20 cellular contexts compared by ENCODE assay signal in the genomic region with DNA sequence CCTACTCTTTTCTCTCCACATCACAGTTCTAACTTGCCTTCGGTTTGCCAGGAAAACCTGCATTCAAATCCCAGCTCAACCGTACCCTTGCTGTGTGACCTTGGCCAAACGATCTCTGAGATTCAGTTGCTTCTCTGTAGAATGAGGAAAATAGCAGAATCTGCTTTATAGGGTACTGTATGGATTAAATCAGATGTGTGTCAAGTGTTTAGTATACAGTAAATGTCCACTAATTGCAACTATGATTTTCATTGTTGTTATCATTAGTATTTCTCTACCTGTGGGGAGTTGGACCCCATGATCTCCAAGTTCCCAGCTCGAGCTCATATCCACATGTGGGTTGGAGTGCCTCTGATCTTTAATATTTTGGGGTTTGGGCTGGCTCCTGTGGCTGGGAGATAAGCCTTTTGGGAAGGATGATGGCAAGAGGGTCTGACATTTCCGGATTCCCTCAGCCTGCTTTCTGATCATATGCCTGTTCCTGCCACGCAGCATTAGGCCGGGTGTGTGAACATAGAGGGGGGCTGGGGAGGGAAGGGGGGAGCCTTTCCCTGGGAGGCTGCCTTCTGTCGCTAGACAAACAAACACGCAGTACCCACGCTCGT.
"Had no signal": no experiment of that assay in that cellular context is flagged by ENCODE, and none has a peak within 500 bp of the region (broad histone marks: within the 10 kb centered on the region; RNA-seq: fewer than 3 reads in every experiment).

No MANE protein-coding gene starts in this region.

- DNase-seq: effector memory CD8-positive, alpha-beta T cell; erythroblast; foreskin keratinocyte; heart left ventricle; hippocampal formation; kidney glomerular epithelial cell; mesendoderm; naive thymus-derived CD4-positive, alpha-beta T cell; nephron progenitor cell; spleen; stimulated activated CD4-positive, alpha-beta T cell treated with anti-CD3 and anti-CD28 coated beads, Interleukin-15, amount 100 ng/mL, for 24 hours; stimulated activated CD4-positive, alpha-beta T cell treated with anti-CD3 and anti-CD28 coated beads, Interleukin-1b, Interleukin-23, amount 100 ng/mL, for 48 hours; stimulated activated CD4-positive, alpha-beta T cell treated with anti-CD3 and anti-CD28 coated beads, Interleukin-4, amount 100 ng/mL, for 24 hours; upper lobe of right lung had no signal

- H3K27ac Mint-ChIP-seq: dendritic cell treated with granulocyte-macrophage colony-stimulating factor and Interleukin-4, amounts not matched to agents 40 ng/mL and 50 ng/mL, for 4 days; effector memory CD8-positive, alpha-beta T cell; naive thymus-derived CD4-positive, alpha-beta T cell; nephron progenitor cell; stimulated activated memory B cell treated with anti-CD40 and anti-IgM and Interleukin-4, amounts not matched to agents 10 μg/mL and 1 μg/mL and 100 μg/mL, for 72 hours; stimulated activated naive CD8-positive, alpha-beta T cell treated with anti-CD3 and anti-CD28 coated beads, Interleukin-15, Interleukin-2, amounts not matched to agents 100 ng/mL and 50 ng/mL, for 24 hours had no signal

- H3K9me3 ChIP-seq: tibial nerve, upper lobe of right lung, vagina had no signal

- H3K4me3 ChIP-seq: heart left ventricle, spleen, tibial nerve, upper lobe of right lung, vagina had no signal

- H3K27ac ChIP-seq: foreskin keratinocyte, heart left ventricle, spleen, tibial nerve, upper lobe of right lung, vagina had no signal

- H3K9me3 Mint-ChIP-seq: dendritic cell treated with granulocyte-macrophage colony-stimulating factor and Interleukin-4, amounts not matched to agents 40 ng/mL and 50 ng/mL, for 4 days; effector memory CD8-positive, alpha-beta T cell; nephron progenitor cell; stimulated activated naive CD8-positive, alpha-beta T cell treated with anti-CD3 and anti-CD28 coated beads, Interleukin-15, Interleukin-2, amounts not matched to agents 100 ng/mL and 50 ng/mL, for 24 hours had no signal

- H3K36me3 Mint-ChIP-seq: naive thymus-derived CD4-positive, alpha-beta T cell; stimulated activated memory B cell treated with anti-CD40 and anti-IgM and Interleukin-4, amounts not matched to agents 10 μg/mL and 1 μg/mL and 100 μg/mL, for 72 hours had no signal

- H3K4me1 ChIP-seq: foreskin keratinocyte, heart left ventricle, spleen, tibial nerve, upper lobe of right lung, vagina had no signal

- H3K36me3 ChIP-seq: heart left ventricle, spleen, tibial nerve, upper lobe of right lung, vagina had no signal

- H3K27me3 ChIP-seq: foreskin keratinocyte, tibial nerve, vagina had no signal

- H3K4me1 Mint-ChIP-seq: naive thymus-derived CD4-positive, alpha-beta T cell; stimulated activated memory B cell treated with anti-CD40 and anti-IgM and Interleukin-4, amounts not matched to agents 10 μg/mL and 1 μg/mL and 100 μg/mL, for 72 hours had no signal

- H3K27me3 Mint-ChIP-seq: stimulated activated memory B cell treated with anti-CD40 and anti-IgM and Interleukin-4, amounts not matched to agents 10 μg/mL and 1 μg/mL and 100 μg/mL, for 72 hours had no signal

- H3K4me3 Mint-ChIP-seq: dendritic cell treated with granulocyte-macrophage colony-stimulating factor and Interleukin-4, amounts not matched to agents 40 ng/mL and 50 ng/mL, for 4 days; effector memory CD8-positive, alpha-beta T cell; naive thymus-derived CD4-positive, alpha-beta T cell; nephron progenitor cell; stimulated activated memory B cell treated with anti-CD40 and anti-IgM and Interleukin-4, amounts not matched to agents 10 μg/mL and 1 μg/mL and 100 μg/mL, for 72 hours; stimulated activated naive CD8-positive, alpha-beta T cell treated with anti-CD3 and anti-CD28 coated beads, Interleukin-15, Interleukin-2, amounts not matched to agents 100 ng/mL and 50 ng/mL, for 24 hours had no signal

- ATAC-seq: effector memory CD8-positive, alpha-beta T cell; foreskin keratinocyte; heart left ventricle; naive thymus-derived CD4-positive, alpha-beta T cell; sciatic nerve; stimulated activated memory B cell treated with anti-CD40 and anti-IgM and Interleukin-4, amounts not matched to agents 10 μg/mL and 1 μg/mL and 100 μg/mL, for 72 hours; upper lobe of right lung had no signal
